ENCODE assay signal across 1 cellular context in genomic region chr12:93911436-93911835, GRCh38.
TF ChIP-seq lines count a peak whose summit lies in the region.

No MANE protein-coding gene starts in this region.

TF ChIP-seq in IMR-90, 13 proteins besides CTCF, POLR2A, EP300 and RAD21 (continued from another document):
- TF ChIP-seq FOS (IDR thresholded peaks at IDR 0.05; ENCODE audit: low read depth, low read length) (no peak), CEBPB (IDR thresholded peaks at IDR 0.05; ENCODE audit: low read depth, low read length) (no peak), MAFK (IDR thresholded peaks at IDR 0.05; ENCODE audit: low read depth, low read length) (no peak), RFX5 (IDR thresholded peaks at IDR 0.05; ENCODE audit: low read depth, low read length) (no peak), MAZ (IDR thresholded peaks at IDR 0.05; ENCODE audit: borderline replicate concordance, low read depth, low read length) (no peak)
